In genomic region chr7:141695803-141696289, GRCh38 we compare ENCODE assay signal across 13 cellular contexts. TPM values are rescaled to one million over a fixed set of nuclear protein-coding genes. Genes with fewer than 3 reads are reported as not detected.
DNase-seq lines count a peak whose midpoint lies in the region; ATAC-seq, FAIRE-seq and TF ChIP-seq lines count a peak whose summit lies in the region.
"Had no signal": no experiment of that assay in that cellular context is flagged by ENCODE, and none has a peak within 500 bp of the region (broad histone marks: within the 10 kb centered on the region; RNA-seq: fewer than 3 reads in every experiment).

No MANE protein-coding gene starts in this region.

- H3K36me3 ChIP-seq in PC-9 (ENCODE audit: low read depth) (no peaks in the 10 kb centered on the region), HepG2 (replicated peaks in 1 of 2; ENCODE audit: control insufficient read depth in 1 of 2, insufficient read depth in 2 of 2, low read length in 2 of 2) (no peaks in the 10 kb centered on the region)

- peak; percentile 40 for DNase-seq in ACHN
- DNase-seq in GM19239 (ENCODE audit: insufficient read length, low spot score): no peak
- peak in 1 of 2 experiments; percentile 62 for DNase-seq in PC-9
- peak; percentile 77 for DNase-seq in HepG2 (ENCODE audit: low spot score)
- no peak for DNase-seq in stimulated activated CD4-positive, alpha-beta T cell treated with anti-CD3 and anti-CD28 coated beads, Interleukin-4, amount 100 ng/mL, for 4 hours
- DNase-seq in GOT3 (lab: John Stamatoyannopoulos, UW): no peak
- DNase-seq: HCEC 1CT, NCI-H1694 treated with DMSO at 0.1 percent for 48 hours had no signal

- TF ChIP-seq RAD21 in HepG2 (CRISPR knock-in tag; IDR thresholded peaks at IDR 0.05): no peak

- H3K4me2 ChIP-seq in PC-9 (0 out of 2 replicates have a peak overlapping the region, but pooled peaks have one; percentile 3), HepG2 (ENCODE audit: low read depth, low read length) (peak overlapping the region; percentile 32)

- H2AFZ ChIP-seq in PC-9: no peak overlapping the region
- no peak overlapping the region for H2AFZ ChIP-seq in HepG2 (ENCODE audit: low read length)

- H3K27ac ChIP-seq in PC-9: no peak overlapping the region
- H3K27ac ChIP-seq in HepG2 (ENCODE audit: extremely low read length, insufficient read depth, low read length): peak overlapping the region; percentile 8

- POLR2A ChIA-PET in PC-9 (lab: Charles Lee; ENCODE audit: unreplicated experiment) (interaction anchor here (1.0 kb wide), 1 partner anchor 33 kb away, joined by 4 read pairs; no protein-coding TSS in a partner anchor), HepG2 (lab: Yijun Ruan, JAX) (interaction anchor here (1.2 to 1.7 kb wide), 5 partner anchors 9 to 42 kb away, joined by 3 to 18 read pairs (median 3); partner anchors contain the start of gene SSBP1)

- peak; percentile 98 for ATAC-seq in HepG2
- ATAC-seq in GM18517 (IDR thresholded peaks at IDR 0.05; ENCODE audit: unreplicated experiment): no peak
- ATAC-seq in HG02642 (IDR thresholded peaks at IDR 0.05; ENCODE audit: poor library complexity, unreplicated experiment): no peak

- H3K9me3 ChIP-seq in PC-9 (ENCODE audit: insufficient read depth, low read depth): no peaks in the 10 kb centered on the region
- H3K9me3 ChIP-seq in HepG2 (ENCODE audit: low read length): no peaks in the 10 kb centered on the region

- H3K9me2 ChIP-seq in PC-9 (ENCODE audit: insufficient read depth): no peaks in the 10 kb centered on the region

- BruUV-seq in PC-9 (replicated peaks; lab: Mats Ljungman, UMichigan): no TSS peak
- BruUV-seq in HepG2 (replicated peaks; lab: Mats Ljungman, UMichigan): no TSS peak

- intact Hi-C loops in PC-9 (cut with micrococcal nuclease; ENCODE audit: unreplicated experiment): loop anchor here (2.0 kb wide), 1 partner anchor 21 kb away; no protein-coding TSS in a partner anchor
- intact Hi-C loops in HepG2 (cut with micrococcal nuclease; ENCODE audit: unreplicated experiment): loop anchor here (2.0 kb wide), 1 partner anchor 43 kb away; the partner anchor contains the start of gene SSBP1

- no peaks in the 10 kb centered on the region for H3K27me3 ChIP-seq in PC-9 (ENCODE audit: insufficient read depth, low read depth)
- no peaks in the 10 kb centered on the region for H3K27me3 ChIP-seq in HepG2 (ENCODE audit: control insufficient read depth in 1 of 2, insufficient read depth in 2 of 2, low read length in 2 of 2)

- CTCF ChIA-PET in PC-9 (lab: Charles Lee): no interaction called here
- CTCF ChIA-PET in HepG2 (lab: Yijun Ruan, JAX; ENCODE audit: low intra/inter-chr PET ratio, low total read pairs): no interaction called here

- H3K9ac ChIP-seq in HepG2 (ENCODE audit: insufficient read depth, low read depth, low read length): no peak overlapping the region

- H3K4me1 ChIP-seq in PC-9 (replicated peaks; ENCODE audit: insufficient read depth) (peaks cover 21% of the 10 kb centered on the region), HepG2 (ENCODE audit: insufficient read depth, low read length) (peaks cover 43% of the 10 kb centered on the region)

- TF ChIP-seq CTCF in PC-9 (conservative IDR thresholded peaks at IDR 0.05) (no peak), HepG2 (CRISPR knock-in tag; IDR thresholded peaks at IDR 0.05) (no peak)

- WGBS in HepG2 (ENCODE audit: low lambda C conversion rate): 0% methylated on average over 2 of the region's 6 CpGs

- FAIRE-seq in GM19239 (lab: Jason Lieb, UNC) (peak; percentile 49), HepG2 (lab: Jason Lieb, UNC) (peak; percentile 94)
- FAIRE-seq: keratinocyte had no signal

- H3K4me3 ChIP-seq in PC-9 (no peak overlapping the region), HepG2 (replicated peaks in 1 of 3; ENCODE audit: insufficient read depth in 1 of 3, low read depth in 2 of 3, low read length in 3 of 3) (no peak overlapping the region; a peak in 1 of 6 replicates)

- TF ChIP-seq EP300 in HepG2 (IDR thresholded peaks at IDR 0.05; ENCODE audit: low read depth in 2 of 2, low read length in 2 of 2): peak in 1 of 2 experiments; percentile 73; a peak in 1 of 4 replicates
- TF ChIP-seq EP300 in HepG2 (CRISPR knock-in tag; IDR thresholded peaks at IDR 0.05; ENCODE audit: borderline replicate concordance): peak; percentile 68; the same call in 1 of the 2 replicates

- TF ChIP-seq POLR2A in HepG2 (IDR thresholded peaks at IDR 0.05; ENCODE audit: insufficient read depth in 1 of 2, low read depth in 2 of 2, low read length in 2 of 2): no peak

- H3K79me2 ChIP-seq in PC-9 (ENCODE audit: low read depth) (peaks cover 40% of the 10 kb centered on the region), HepG2 (ENCODE audit: insufficient read depth, low read length) (no peaks in the 10 kb centered on the region)

- in situ Hi-C loops in ACHN (cut with HindIII; ENCODE audit: low pct_ligation_motif_present, low pct_unique_long_range_greater_than_20kb, low sequenced_read_pairs): no loop called here
- in situ Hi-C loops in HepG2 (cut with HindIII; ENCODE audit: extremely low pct_ligation_motif_present, low pct_unique_long_range_greater_than_20kb): no loop called here

- H4K20me1 ChIP-seq in PC-9 (ENCODE audit: insufficient read depth): peaks cover 10% of the 10 kb centered on the region; the same call in 1 of the 2 replicates
- 0 out of 2 replicates have a peak, but pooled peaks cover 2% of the 10 kb centered on the region for H4K20me1 ChIP-seq in HepG2 (ENCODE audit: insufficient read depth, low read length)

- peaks cover 8% of the 10 kb centered on the region; the same call in 1 of the 2 replicates for H3F3A ChIP-seq in PC-9 (ENCODE audit: insufficient read depth, low read depth)

RNA-seq across cellular contexts. Expression of gene DENND11, which starts 6.1 kb away (rescaled TPM):
- 49.4 and 55.6 TPM in 2 replicates for total RNA-seq in PC-9 (2021)
- total RNA-seq in HepG2 (2016; rRNA removed; fragmentation: Illumina TruSeq; extraction: Trizol): 10.5 and 12.5 TPM in 2 replicates
- 0.91 and 1.1 TPM in 2 replicates for total RNA-seq in HepG2 (2016; cell fraction: cytosol; rRNA removed; fragmentation: Illumina TruSeq; extraction: Trizol; ENCODE audit: low read depth)
- 11.0 and 11.5 TPM in 2 replicates for total RNA-seq in HepG2 (2016; cell fraction: insoluble cytoplasmic fraction; rRNA removed; fragmentation: Illumina TruSeq; extraction: Trizol)
- total RNA-seq in HepG2 (2016; cell fraction: membrane; rRNA removed; fragmentation: Illumina TruSeq; extraction: Trizol): 3.4 and 4.2 TPM in 2 replicates
- total RNA-seq in HepG2 (2016; cell fraction: nucleus; rRNA removed; fragmentation: Illumina TruSeq; extraction: Trizol): 14.7 and 16.1 TPM in 2 replicates
- 7.1 and 8.6 TPM in 2 replicates for polyA plus RNA-seq in HepG2 (2011; rRNA removed)
- 3.2 and 3.4 TPM in 2 replicates for polyA plus RNA-seq in HepG2 (2011; cell fraction: cytosol; rRNA removed)
- 21.3 and 27.5 TPM in 2 replicates for polyA plus RNA-seq in HepG2 (2011; cell fraction: nucleus; rRNA removed)
- 7.6 and 8.6 TPM in 2 replicates for polyA plus RNA-seq in HepG2 (2012)
- 0.69 and 0.88 TPM in 2 replicates for polyA plus RNA-seq in HepG2 (2016; cell fraction: cytosol; fragmentation: Illumina TruSeq; extraction: Trizol; ENCODE audit: low read depth)
- polyA plus RNA-seq in HepG2 (2016; cell fraction: insoluble cytoplasmic fraction; fragmentation: Illumina TruSeq; extraction: Trizol; ENCODE audit: low read depth): 7.0 and 7.3 TPM in 2 replicates
- 1.3 and 1.4 TPM in 2 replicates for polyA plus RNA-seq in HepG2 (2016; cell fraction: membrane; fragmentation: Illumina TruSeq; extraction: Trizol; ENCODE audit: low read depth)
- polyA plus RNA-seq in HepG2 (2016; cell fraction: nucleus; fragmentation: Illumina TruSeq; extraction: Trizol; ENCODE audit: insufficient read depth, low read depth): 15.7 and 16.4 TPM in 2 replicates
- 11.8 and 13.6 TPM in 2 replicates for polyA minus RNA-seq in HepG2 (2011; rRNA and poly(A)+ RNA removed; ENCODE audit: low replicate concordance)
- polyA minus RNA-seq in HepG2 (2011; cell fraction: cytosol; rRNA and poly(A)+ RNA removed): 3.6 and 5.0 TPM in 2 replicates
- polyA minus RNA-seq in HepG2 (2011; cell fraction: nucleus; rRNA and poly(A)+ RNA removed): 22.7 and 28.0 TPM in 2 replicates

RNA-seq across cellular contexts. Expression of gene WEE2, which starts 12.3 kb away (rescaled TPM):
- total RNA-seq in PC-9 (2021) (not detected in 2 replicates), HepG2 (2016; rRNA removed; fragmentation: Illumina TruSeq; extraction: Trizol) (not detected in 2 replicates)
- not detected in 2 replicates for total RNA-seq in HepG2 (2016; cell fraction: cytosol; rRNA removed; fragmentation: Illumina TruSeq; extraction: Trizol; ENCODE audit: low read depth)
- total RNA-seq in HepG2 (2016; cell fraction: insoluble cytoplasmic fraction; rRNA removed; fragmentation: Illumina TruSeq; extraction: Trizol): not detected in 2 replicates
- total RNA-seq in HepG2 (2016; cell fraction: membrane; rRNA removed; fragmentation: Illumina TruSeq; extraction: Trizol): not detected in 2 replicates
- total RNA-seq in HepG2 (2016; cell fraction: nucleus; rRNA removed; fragmentation: Illumina TruSeq; extraction: Trizol): not detected in 2 replicates
- not detected in 2 replicates for polyA plus RNA-seq in HepG2 (2011; rRNA removed)
- not detected in 2 replicates for polyA plus RNA-seq in HepG2 (2011; cell fraction: cytosol; rRNA removed)
- 0.09 TPM in 1 of 2 replicates, not detected in the other for polyA plus RNA-seq in HepG2 (2011; cell fraction: nucleus; rRNA removed)
- polyA plus RNA-seq in HepG2 (2012): 0.04 TPM in 1 of 2 replicates, not detected in the other
- not detected in 2 replicates for polyA plus RNA-seq in HepG2 (2016; cell fraction: cytosol; fragmentation: Illumina TruSeq; extraction: Trizol; ENCODE audit: low read depth)
- not detected in 2 replicates for polyA plus RNA-seq in HepG2 (2016; cell fraction: insoluble cytoplasmic fraction; fragmentation: Illumina TruSeq; extraction: Trizol; ENCODE audit: low read depth)
- polyA plus RNA-seq in HepG2 (2016; cell fraction: membrane; fragmentation: Illumina TruSeq; extraction: Trizol; ENCODE audit: low read depth): not detected in 2 replicates
- polyA plus RNA-seq in HepG2 (2016; cell fraction: nucleus; fragmentation: Illumina TruSeq; extraction: Trizol; ENCODE audit: insufficient read depth, low read depth): not detected in 2 replicates
- polyA minus RNA-seq in HepG2 (2011; rRNA and poly(A)+ RNA removed; ENCODE audit: low replicate concordance): not detected in 2 replicates
- not detected in 2 replicates for polyA minus RNA-seq in HepG2 (2011; cell fraction: cytosol; rRNA and poly(A)+ RNA removed)
- polyA minus RNA-seq in HepG2 (2011; cell fraction: nucleus; rRNA and poly(A)+ RNA removed): 0.26 TPM in 1 of 2 replicates, not detected in the other
- total RNA-seq: fibroblast of villous mesenchyme, neural crest cell had no signal
- polyA plus RNA-seq: keratinocyte had no signal

RNA-seq across cellular contexts. Expression of gene SSBP1, which starts 42.3 kb away (rescaled TPM):
- 150 and 193 TPM in 2 replicates for total RNA-seq in PC-9 (2021)
- 254 and 363 TPM in 2 replicates for total RNA-seq in HepG2 (2016; rRNA removed; fragmentation: Illumina TruSeq; extraction: Trizol)
- total RNA-seq in HepG2 (2016; cell fraction: cytosol; rRNA removed; fragmentation: Illumina TruSeq; extraction: Trizol; ENCODE audit: low read depth): 86.1 and 88.6 TPM in 2 replicates
- total RNA-seq in HepG2 (2016; cell fraction: insoluble cytoplasmic fraction; rRNA removed; fragmentation: Illumina TruSeq; extraction: Trizol): 267 and 364 TPM in 2 replicates
- total RNA-seq in HepG2 (2016; cell fraction: membrane; rRNA removed; fragmentation: Illumina TruSeq; extraction: Trizol): 74.3 and 78.8 TPM in 2 replicates
- 124 TPM in 2 replicates for total RNA-seq in HepG2 (2016; cell fraction: nucleus; rRNA removed; fragmentation: Illumina TruSeq; extraction: Trizol)
- polyA plus RNA-seq in HepG2 (2011; rRNA removed): 52.9 and 64.4 TPM in 2 replicates
- 35.9 and 51.3 TPM in 2 replicates for polyA plus RNA-seq in HepG2 (2011; cell fraction: cytosol; rRNA removed)
- 24.0 and 27.9 TPM in 2 replicates for polyA plus RNA-seq in HepG2 (2011; cell fraction: nucleus; rRNA removed)
- polyA plus RNA-seq in HepG2 (2012): 106 and 158 TPM in 2 replicates
- 90.2 and 95.1 TPM in 2 replicates for polyA plus RNA-seq in HepG2 (2016; cell fraction: cytosol; fragmentation: Illumina TruSeq; extraction: Trizol; ENCODE audit: low read depth)
- polyA plus RNA-seq in HepG2 (2016; cell fraction: insoluble cytoplasmic fraction; fragmentation: Illumina TruSeq; extraction: Trizol; ENCODE audit: low read depth): 372 and 403 TPM in 2 replicates
- polyA plus RNA-seq in HepG2 (2016; cell fraction: membrane; fragmentation: Illumina TruSeq; extraction: Trizol; ENCODE audit: low read depth): 62.4 and 68.6 TPM in 2 replicates
- 142 and 144 TPM in 2 replicates for polyA plus RNA-seq in HepG2 (2016; cell fraction: nucleus; fragmentation: Illumina TruSeq; extraction: Trizol; ENCODE audit: insufficient read depth, low read depth)
- polyA minus RNA-seq in HepG2 (2011; rRNA and poly(A)+ RNA removed; ENCODE audit: low replicate concordance): 22.8 and 40.3 TPM in 2 replicates
- polyA minus RNA-seq in HepG2 (2011; cell fraction: cytosol; rRNA and poly(A)+ RNA removed): 20.9 and 24.2 TPM in 2 replicates
- 119 and 126 TPM in 2 replicates for polyA minus RNA-seq in HepG2 (2011; cell fraction: nucleus; rRNA and poly(A)+ RNA removed)

Comparison
In these comparisons a context has a peak if more than half of its experiments do, and no peak if none do; other contexts are left out.
1. DNase-seq: peak in ACHN (single experiment) and HepG2 (single experiment); none in GM19239 (single experiment), stimulated activated CD4-positive, alpha-beta T cell treated with anti-CD3 and anti-CD28 coated beads, Interleukin-4, amount 100 ng/mL, for 4 hours (0 of 2) and GOT3 (single experiment).